In genomic region chr2:6679481-6679880, GRCh38 we compare ENCODE assay signal across 22 cellular contexts.
DNase-seq lines count a peak whose midpoint lies in the region; ATAC-seq and TF ChIP-seq lines count a peak whose summit lies in the region.
"Had no signal": no experiment of that assay in that cellular context is flagged by ENCODE, and none has a peak within 500 bp of the region (broad histone marks: within the 10 kb centered on the region; RNA-seq: fewer than 3 reads in every experiment).

No MANE protein-coding gene starts in this region.

- peaks cover 24% of the 10 kb centered on the region for H3K27me3 Mint-ChIP-seq in T-helper 17 cell

- no peaks in the 10 kb centered on the region for H3K36me3 ChIP-seq in iPS-20b (ENCODE audit: insufficient read depth, low read depth, low read length)
- H3K36me3 ChIP-seq in ovary = no peaks in the 10 kb centered on the region
- H3K36me3 ChIP-seq: Peyer's patch had no signal

- H3K27me3 ChIP-seq in iPS-20b (ENCODE audit: insufficient read depth, low read length) (peaks cover 14% of the 10 kb centered on the region; the same call in 1 of the 2 replicates), ovary (no peaks in the 10 kb centered on the region)
- H3K27me3 ChIP-seq: Peyer's patch had no signal

- intact Hi-C loops in ovary (cut with DNase I) = no loop called here

- TF ChIP-seq CTCF in ovary (IDR thresholded peaks at IDR 0.05) = no peak

- H3K27ac ChIP-seq in iPS-20b (ENCODE audit: low read length) = no peak overlapping the region
- H3K27ac ChIP-seq in ovary = no peak overlapping the region
- H3K27ac ChIP-seq: Peyer's patch, SK-N-MC had no signal

- peak overlapping the region; percentile 23; the same call in 1 of the 2 replicates for H3K4me3 ChIP-seq in iPS-20b (ENCODE audit: low read length)
- no peak overlapping the region for H3K4me3 ChIP-seq in ovary
- H3K4me3 ChIP-seq: Peyer's patch, SK-N-MC had no signal

- TF ChIP-seq POLR2A in ovary (IDR thresholded peaks at IDR 0.05) = no peak

- H3K4me3 Mint-ChIP-seq in T-helper 17 cell = no peak overlapping the region

- peaks cover 2% of the 10 kb centered on the region for H3K4me1 Mint-ChIP-seq in T-helper 17 cell

- DNase-seq in NCI-H2107 treated with DMSO at 0.1 percent for 48 hours (lab: John Stamatoyannopoulos, UW; ENCODE audit: unreplicated experiment) (peak; percentile 61), NCI-H2107 (lab: John Stamatoyannopoulos, UW) (no peak), SK-N-DZ (ENCODE audit: low spot score) (peak; percentile 60), T-helper 17 cell (no peak), ovary (no peak)
- DNase-seq in stimulated activated naive CD8-positive, alpha-beta T cell treated with anti-CD3 and anti-CD28 coated beads, Interleukin-15, Interleukin-2, amounts not matched to agents 100 U/mL and 50 U/mL, for 24 hours = no peak
- DNase-seq in activated CD4-positive, CD25-positive, alpha-beta regulatory T cell treated with anti-CD3 and anti-CD28 coated beads, Interleukin-2, amount 50 U/mL, for 72 hours = no peak
- DNase-seq: 8988T, ACHN, Calu3, DND-41, KBM-7, NCI-H1694 treated with DMSO at 0.1 percent for 48 hours, NCI-H2081, NCI-H226, NCI-H510A, NCI-H69, OCI-M1, Peyer's patch, SHP77 treated with DMSO at 0.1 percent for 48 hours had no signal

- ATAC-seq in T-helper 17 cell = no peak
- no peak for ATAC-seq in stimulated activated naive CD8-positive, alpha-beta T cell treated with anti-CD3 and anti-CD28 coated beads, Interleukin-15, Interleukin-2, amounts not matched to agents 100 U/mL and 50 U/mL, for 24 hours

- peaks cover 18% of the 10 kb centered on the region; the same call in 1 of the 2 replicates for H3K4me1 ChIP-seq in iPS-20b (ENCODE audit: insufficient read depth, low read length)
- no peaks in the 10 kb centered on the region for H3K4me1 ChIP-seq in ovary (ENCODE audit: insufficient read depth)
- H3K4me1 ChIP-seq: Peyer's patch had no signal

- no peak overlapping the region for H3K27ac Mint-ChIP-seq in T-helper 17 cell

- no peaks in the 10 kb centered on the region for H3K36me3 Mint-ChIP-seq in T-helper 17 cell (ENCODE audit: low read depth)

- H3K9ac ChIP-seq in iPS-20b (ENCODE audit: low read depth, low read length) = no peak overlapping the region

- 51 to 57% (median 53%) methylated on average over 2 of the region's 2 CpGs for WGBS in ovary, 3 donors

- no peaks in the 10 kb centered on the region for H3K9me3 ChIP-seq in iPS-20b (ENCODE audit: insufficient read depth, low read depth, low read length)
- no peaks in the 10 kb centered on the region for H3K9me3 ChIP-seq in T-helper 17 cell (ENCODE audit: control insufficient read depth, low read length, poor library complexity, severe bottlenecking)
- H3K9me3 ChIP-seq in ovary = no peaks in the 10 kb centered on the region
- H3K9me3 ChIP-seq: Peyer's patch had no signal

- TF ChIP-seq EP300 in ovary (IDR thresholded peaks at IDR 0.05) = no peak

Comparison
In these comparisons a context has a peak if more than half of its experiments do, and no peak if none do; other contexts are left out.
1. DNase-seq: peak in NCI-H2107 treated with DMSO at 0.1 percent for 48 hours (single experiment) and SK-N-DZ (single experiment); none in NCI-H2107 (single experiment), T-helper 17 cell (0 of 3), stimulated activated naive CD8-positive, alpha-beta T cell treated with anti-CD3 and anti-CD28 coated beads, Interleukin-15, Interleukin-2, amounts not matched to agents 100 U/mL and 50 U/mL, for 24 hours (single experiment), activated CD4-positive, CD25-positive, alpha-beta regulatory T cell treated with anti-CD3 and anti-CD28 coated beads, Interleukin-2, amount 50 U/mL, for 72 hours (single experiment) and ovary (0 of 5).